Comparison of ENCODE assay signal across 1 cellular context in the genomic region with DNA sequence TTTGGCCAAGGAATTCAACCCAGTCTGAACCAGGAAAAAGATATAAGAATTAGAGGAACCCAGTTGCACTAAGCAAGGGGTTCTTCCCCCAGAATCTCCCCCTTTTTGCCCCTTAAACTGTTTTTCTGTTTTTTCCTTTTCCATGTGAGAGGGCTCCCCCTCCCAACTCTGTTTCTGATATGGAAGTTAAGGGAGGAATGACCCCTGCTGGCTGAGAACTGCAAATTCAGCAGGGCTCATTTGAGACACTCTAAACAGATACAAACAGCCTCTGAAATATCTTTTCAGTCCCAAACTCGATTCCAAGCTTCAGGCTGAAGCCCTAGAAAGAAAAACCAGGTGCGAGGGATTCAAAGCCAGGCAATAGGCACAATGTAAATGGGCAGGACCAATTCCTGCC.
TF ChIP-seq lines count a peak whose summit lies in the region.

No MANE protein-coding gene starts in this region.

TF ChIP-seq in H1, 55 proteins besides CTCF, POLR2A, EP300 and RAD21 (continued from another document):
- TF ChIP-seq, protein P1, sequence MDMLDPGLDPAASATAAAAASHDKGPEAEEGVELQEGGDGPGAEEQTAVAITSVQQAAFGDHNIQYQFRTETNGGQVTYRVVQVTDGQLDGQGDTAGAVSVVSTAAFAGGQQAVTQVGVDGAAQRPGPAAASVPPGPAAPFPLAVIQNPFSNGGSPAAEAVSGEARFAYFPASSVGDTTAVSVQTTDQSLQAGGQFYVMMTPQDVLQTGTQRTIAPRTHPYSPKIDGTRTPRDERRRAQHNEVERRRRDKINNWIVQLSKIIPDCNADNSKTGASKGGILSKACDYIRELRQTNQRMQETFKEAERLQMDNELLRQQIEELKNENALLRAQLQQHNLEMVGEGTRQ (IDR thresholded peaks at IDR 0.05; ENCODE audit: low read length), result no peak
- TF ChIP-seq SIRT6 (IDR thresholded peaks at IDR 0.05; ENCODE audit: low read length), result no peak
- TF ChIP-seq MAFK (IDR thresholded peaks at IDR 0.05; ENCODE audit: low read depth, low read length), result no peak
- TF ChIP-seq TAF1 (IDR thresholded peaks at IDR 0.05; ENCODE audit: low read depth, low read length), result no peak
